ENCODE assay signal across 23 cellular contexts in the genomic region with DNA sequence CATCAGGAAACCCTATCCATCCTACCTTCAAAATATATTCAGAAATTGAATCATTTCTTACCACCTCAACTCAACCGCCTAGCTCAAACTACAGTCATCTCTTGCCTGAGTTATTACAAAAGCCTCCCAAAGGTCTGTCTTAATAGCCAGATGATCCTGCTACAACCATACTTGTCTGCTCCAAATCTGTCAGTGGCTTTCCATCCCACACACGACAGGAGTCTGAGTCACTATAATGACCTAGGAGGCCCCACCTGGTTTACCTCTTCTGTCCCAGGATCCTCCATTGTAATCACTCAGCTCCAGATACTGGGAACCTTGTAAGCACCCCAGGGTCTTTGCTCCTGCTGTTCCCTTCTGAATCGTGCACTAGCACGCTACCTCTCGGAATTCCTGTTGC. TPM values are rescaled to one million over a fixed set of nuclear protein-coding genes. Genes with fewer than 3 reads are reported as not detected.
"Had no signal": no experiment of that assay in that cellular context is flagged by ENCODE, and none has a peak within 500 bp of the region (broad histone marks: within the 10 kb centered on the region; RNA-seq: fewer than 3 reads in every experiment).

No MANE protein-coding gene starts in this region.

- H3K36me3 Mint-ChIP-seq: neural progenitor cell had no signal

- H3K4me3 Mint-ChIP-seq: naive B cell, neural progenitor cell, WTC11 had no signal

- H3K27ac Mint-ChIP-seq: WTC11 had no signal

- H3K4me3 ChIP-seq: body of pancreas, esophagus muscularis mucosa, gastrocnemius medialis, left lung, lung, neural progenitor cell, right lobe of liver, SJCRH30, skin epidermis, transverse colon, uterus had no signal

- DNase-seq: activated CD4-positive, alpha-beta T cell treated with anti-CD3 and anti-CD28 coated beads, Interleukin-2, amount 50 U/mL, for 1 hour; activated effector memory CD4-positive, alpha-beta T cell treated with anti-CD3 and anti-CD28 coated beads, Interleukin-2, amount 50 U/mL, for 16 hours; anterior cingulate cortex; body of pancreas; dermis blood vessel endothelial cell; effector memory CD4-positive, alpha-beta T cell; gastrocnemius medialis; hippocampal formation; kidney glomerular epithelial cell; left lung; naive B cell; posterior cingulate gyrus; right lobe of liver; SJCRH30; stimulated activated CD4-positive, alpha-beta T cell treated with anti-CD3 and anti-CD28 coated beads, Interleukin-4, amount 100 ng/mL, for 4 hours; T1000; transverse colon; uterus had no signal

- H3K4me1 ChIP-seq: body of pancreas, esophagus muscularis mucosa, gastrocnemius medialis, left lung, right lobe of liver, SJCRH30, transverse colon, uterus had no signal

- ATAC-seq: body of pancreas, gastrocnemius medialis, left lung, right lobe of liver, WTC11 had no signal

- H3K27me3 ChIP-seq: body of pancreas, esophagus muscularis mucosa, gastrocnemius medialis, left lung, neural progenitor cell, right lobe of liver, SJCRH30, transverse colon, uterus had no signal

- H3K27ac ChIP-seq: body of pancreas, esophagus muscularis mucosa, gastrocnemius medialis, left lung, neural progenitor cell, right lobe of liver, SJCRH30, transverse colon, uterus had no signal

- H3K4me1 Mint-ChIP-seq: naive B cell, WTC11 had no signal

RNA-seq across cellular contexts. Expression of a gene that starts 37.1 kb away (rescaled TPM):
- total RNA-seq: dermis blood vessel endothelial cell, SJCRH30 had no signal
